Comparison of ENCODE assay signal across 12 cellular contexts in the genomic region with DNA sequence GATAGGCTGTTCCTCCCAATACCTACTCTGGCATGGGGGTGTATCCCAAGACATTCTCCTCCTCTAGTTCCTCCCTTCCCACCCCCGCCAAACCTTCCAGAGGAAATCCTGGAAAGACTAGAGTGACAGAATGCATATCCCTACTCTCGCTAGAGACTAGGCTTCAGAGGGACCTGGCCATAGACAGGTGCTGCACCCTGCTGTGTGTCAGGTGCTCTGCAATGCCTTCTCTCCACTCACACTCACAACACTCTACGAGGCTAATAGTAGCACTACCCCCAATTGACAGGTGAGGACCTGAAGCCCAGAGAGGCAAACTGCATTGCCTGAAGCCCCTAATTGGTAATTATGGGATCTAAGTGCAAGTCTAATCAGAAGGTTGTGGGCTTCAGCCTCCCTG. TPM values are rescaled to one million over a fixed set of nuclear protein-coding genes. Genes with fewer than 3 reads are reported as not detected.
DNase-seq lines count a peak whose midpoint lies in the region; ATAC-seq lines count a peak whose summit lies in the region.
"Had no signal": no experiment of that assay in that cellular context is flagged by ENCODE, and none has a peak within 500 bp of the region (broad histone marks: within the 10 kb centered on the region; RNA-seq: fewer than 3 reads in every experiment).

No MANE protein-coding gene starts in this region.

- no peak overlapping the region for H3K4ac ChIP-seq in mesendoderm (ENCODE audit: low read depth, low read length)

- no peak overlapping the region for H3K4me2 ChIP-seq in mesendoderm (ENCODE audit: low read length)

- H3K27me3 ChIP-seq in mesendoderm (ENCODE audit: insufficient read depth, low read length, poor library complexity) = no peaks in the 10 kb centered on the region
- H3K27me3 ChIP-seq: Peyer's patch had no signal

- no peaks in the 10 kb centered on the region for H3K79me2 ChIP-seq in mesendoderm (ENCODE audit: control insufficient read depth, insufficient read depth, low read length)

- peaks cover 0 to 6% (median 0%) of the 10 kb centered on the region in 4 donors for H3K4me1 Mint-ChIP-seq in naive thymus-derived CD8-positive, alpha-beta T cell
- H3K4me1 Mint-ChIP-seq: CD8-positive, alpha-beta memory T cell had no signal

- H3K27ac ChIP-seq in mesendoderm (ENCODE audit: low read depth, low read length) = no peak overlapping the region
- H3K27ac ChIP-seq: Peyer's patch had no signal

- peaks cover 0 to under 1% (median 0%) of the 10 kb centered on the region in 5 donors for H3K27me3 Mint-ChIP-seq in naive thymus-derived CD8-positive, alpha-beta T cell

- H3K23ac ChIP-seq in mesendoderm (ENCODE audit: low read length) = no peak overlapping the region

- H3K36me3 Mint-ChIP-seq in naive thymus-derived CD8-positive, alpha-beta T cell = no peaks in the 10 kb centered on the region
- H3K36me3 Mint-ChIP-seq: CD8-positive, alpha-beta memory T cell had no signal

- no peak overlapping the region for H4K8ac ChIP-seq in mesendoderm (ENCODE audit: low read depth, low read length)

- H2BK15ac ChIP-seq in mesendoderm (replicated peaks; ENCODE audit: low read depth) = no peak overlapping the region

- H3K56ac ChIP-seq in mesendoderm (ENCODE audit: low read length) = no peak overlapping the region

- WGBS in mesendoderm (ENCODE audit: extremely low coverage, insufficient coverage, low lambda C conversion rate) = no CpG with 5 or more reads among the region's 3 CpGs

- H3K4me1 ChIP-seq in mesendoderm (ENCODE audit: control insufficient read depth, low read depth, low read length) = no peaks in the 10 kb centered on the region
- H3K4me1 ChIP-seq: Peyer's patch had no signal

- H2BK120ac ChIP-seq in mesendoderm (ENCODE audit: low read depth, low read length) = no peak overlapping the region

- H3K36me3 ChIP-seq in mesendoderm (ENCODE audit: control insufficient read depth, insufficient read depth, low read length) = no peaks in the 10 kb centered on the region
- H3K36me3 ChIP-seq: Peyer's patch had no signal

- H3K4me3 ChIP-seq in mesendoderm (ENCODE audit: low read length) = no peak overlapping the region
- H3K4me3 ChIP-seq: Peyer's patch had no signal

- DNase-seq in D341Med (ENCODE audit: low spot score) (peak; percentile 70), HT-29 (ENCODE audit: low spot score) (peak; percentile 22), SK-N-DZ (ENCODE audit: low spot score) (peak; percentile 28), left kidney (ENCODE audit: low read depth, low spot score) (peak; percentile 39), mesendoderm (no peak)
- DNase-seq in naive thymus-derived CD8-positive, alpha-beta T cell = no peak
- DNase-seq: anterior cingulate cortex; CD8-positive, alpha-beta memory T cell; effector memory CD8-positive, alpha-beta T cell had no signal

- H3K4me3 Mint-ChIP-seq in naive thymus-derived CD8-positive, alpha-beta T cell = no peak overlapping the region
- H3K4me3 Mint-ChIP-seq: CD8-positive, alpha-beta memory T cell; effector memory CD8-positive, alpha-beta T cell had no signal

- POLR2A ChIA-PET in naive thymus-derived CD8-positive, alpha-beta T cell (lab: Charles Lee) = no interaction called here

- no peak overlapping the region for H2BK5ac ChIP-seq in mesendoderm (ENCODE audit: low read length)

- no peak overlapping the region for H2AK5ac ChIP-seq in mesendoderm (ENCODE audit: low read length)

- H4K5ac ChIP-seq in mesendoderm (ENCODE audit: low read length) = no peak overlapping the region

- no peak overlapping the region for H3K27ac Mint-ChIP-seq in naive thymus-derived CD8-positive, alpha-beta T cell
- H3K27ac Mint-ChIP-seq: CD8-positive, alpha-beta memory T cell; effector memory CD8-positive, alpha-beta T cell had no signal

- no peaks in the 10 kb centered on the region for H3K79me1 ChIP-seq in mesendoderm (ENCODE audit: low read length)

- H3K9me3 Mint-ChIP-seq in naive thymus-derived CD8-positive, alpha-beta T cell = peaks cover 0 to 3% (median under 1%) of the 10 kb centered on the region in 9 donors

- no peak overlapping the region for H3K9ac ChIP-seq in mesendoderm (ENCODE audit: low read length)

- H3K18ac ChIP-seq in mesendoderm (ENCODE audit: low read length) = no peak overlapping the region

- no peak for ATAC-seq in naive thymus-derived CD8-positive, alpha-beta T cell
- no peak for ATAC-seq in GM21723 (IDR thresholded peaks at IDR 0.05; ENCODE audit: unreplicated experiment)
- ATAC-seq: effector memory CD8-positive, alpha-beta T cell had no signal

RNA-seq across cellular contexts. Expression of gene LMO1, which starts 46.2 kb away (rescaled TPM):
- not detected in 2 replicates for total RNA-seq in HT-29 (2014; rRNA removed; shearing (Covaris generic))
- 1.7 and 4.4 TPM in 2 replicates for polyA plus RNA-seq in SK-N-DZ (2014; cell fraction: cytosol; rRNA removed)
- polyA plus RNA-seq in SK-N-DZ (2014; cell fraction: nucleus; rRNA removed) = 3.3 and 4.2 TPM in 2 replicates
- polyA plus RNA-seq in mesendoderm (2013, experiment 1 of 2) = 0.65 TPM
- polyA plus RNA-seq in mesendoderm (2013, experiment 2 of 2) = 0.59 TPM
- total RNA-seq in naive thymus-derived CD8-positive, alpha-beta T cell = not detected
- polyA plus RNA-seq in naive thymus-derived CD8-positive, alpha-beta T cell = not detected
- total RNA-seq: CD8-positive, alpha-beta memory T cell; myocyte; Peyer's patch had no signal

Comparison
In these comparisons a context has a peak if more than half of its experiments do, and no peak if none do; other contexts are left out.
1. DNase-seq: peak in D341Med (single experiment), HT-29 (single experiment), SK-N-DZ (single experiment) and left kidney (single experiment); none in mesendoderm (single experiment) and naive thymus-derived CD8-positive, alpha-beta T cell (0 of 10).